In the genomic region with DNA sequence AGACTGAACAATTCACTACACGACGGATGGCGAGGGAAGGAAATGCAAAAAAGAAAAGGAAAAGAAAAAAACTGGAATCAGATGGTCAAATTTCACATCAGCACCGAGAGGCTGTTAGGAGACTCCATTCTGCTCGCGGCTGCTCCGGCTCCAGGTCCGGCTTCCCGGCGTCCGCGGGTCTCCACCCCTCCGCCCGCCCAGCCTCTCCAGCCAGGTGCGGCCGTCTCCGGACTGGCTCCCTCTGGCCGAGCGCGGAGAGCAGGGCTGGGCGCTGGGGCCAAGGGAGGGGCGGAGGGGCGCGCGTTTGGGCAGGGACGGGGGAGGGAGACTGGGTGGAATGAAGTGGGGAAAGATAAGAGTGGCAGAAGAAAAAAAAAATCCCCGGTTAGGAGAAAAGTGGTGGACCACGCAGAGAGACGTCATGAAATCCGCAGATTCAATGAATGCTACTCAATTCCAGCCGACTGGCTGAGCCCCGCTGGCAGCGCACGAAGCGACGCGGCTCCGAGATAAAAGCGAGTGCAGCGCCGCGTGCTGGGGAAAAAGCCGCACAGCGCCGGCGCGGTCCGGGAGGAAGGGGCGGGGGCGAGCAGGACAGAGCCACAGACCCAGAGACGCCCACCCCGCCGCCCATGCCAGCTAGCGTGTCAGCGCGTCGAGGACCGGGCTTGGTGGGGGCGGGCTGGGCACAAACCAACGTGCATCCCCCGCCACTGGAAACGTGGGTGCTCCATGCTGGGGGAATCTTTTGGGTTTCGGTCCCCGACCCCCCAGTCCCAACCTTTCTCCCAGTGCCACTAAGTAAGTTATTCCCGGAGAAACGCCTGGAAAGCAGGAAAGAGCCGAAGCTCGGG, we compare ENCODE assay signal across 8 cellular contexts. TPM values are rescaled to one million over a fixed set of nuclear protein-coding genes. Genes with fewer than 3 reads are reported as not detected.
DNase-seq lines count a peak whose midpoint lies in the region; ATAC-seq, FAIRE-seq and TF ChIP-seq lines count a peak whose summit lies in the region.

A gene with protein sequence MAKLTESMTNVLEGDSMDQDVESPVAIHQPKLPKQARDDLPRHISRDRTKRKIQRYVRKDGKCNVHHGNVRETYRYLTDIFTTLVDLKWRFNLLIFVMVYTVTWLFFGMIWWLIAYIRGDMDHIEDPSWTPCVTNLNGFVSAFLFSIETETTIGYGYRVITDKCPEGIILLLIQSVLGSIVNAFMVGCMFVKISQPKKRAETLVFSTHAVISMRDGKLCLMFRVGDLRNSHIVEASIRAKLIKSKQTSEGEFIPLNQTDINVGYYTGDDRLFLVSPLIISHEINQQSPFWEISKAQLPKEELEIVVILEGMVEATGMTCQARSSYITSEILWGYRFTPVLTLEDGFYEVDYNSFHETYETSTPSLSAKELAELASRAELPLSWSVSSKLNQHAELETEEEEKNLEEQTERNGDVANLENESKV (minus strand): TSS at position 517 of the 854 bp plus-strand sequence. CDS start 75,775 bp downstream, outside the sequence.

- no peaks in the 10 kb centered on the region for H3K9me3 ChIP-seq in osteoblast (ENCODE audit: low read depth, low read length)

- peak; percentile 26 for FAIRE-seq in HTR-8/SVneo (lab: Jason Lieb, UNC)

- no peaks in the 10 kb centered on the region for H3K79me2 ChIP-seq in osteoblast (ENCODE audit: insufficient read depth, low read length)

- no peak within 1 kb of the TSS for H2AFZ ChIP-seq in osteoblast (ENCODE audit: low read length)

- peaks cover 3% of the 10 kb centered on the region for H3K4me1 ChIP-seq in osteoblast (ENCODE audit: insufficient read depth, low read length)

- H3K4me3 ChIP-seq in fibroblast of villous mesenchyme (ENCODE audit: low read depth, low read length) (peak within 1 kb of the TSS; percentile 41), osteoblast (ENCODE audit: insufficient read depth, low read length) (peak within 1 kb of the TSS; percentile 49)

- H3K4me2 ChIP-seq in osteoblast (ENCODE audit: insufficient read depth, low read length) = peak within 1 kb of the TSS; percentile 59

- no peak within 1 kb of the TSS for H3K27ac ChIP-seq in osteoblast (ENCODE audit: low read depth, low read length)

- peak; percentile 74 for TF ChIP-seq CTCF in fibroblast of villous mesenchyme (IDR thresholded peaks at IDR 0.05; ENCODE audit: insufficient read depth, low read depth, low read length)
- TF ChIP-seq CTCF in osteoblast (IDR thresholded peaks at IDR 0.05; ENCODE audit: extremely low read depth, low read depth, low read length) = peak; percentile 61

- H3K27me3 ChIP-seq in osteoblast (ENCODE audit: insufficient read depth, low read length) = peaks cover 78% of the 10 kb centered on the region

- in situ Hi-C loops in SK-MEL-5 (cut with HindIII; ENCODE audit: low pct_unique_long_range_greater_than_20kb, low sequenced_read_pairs) = no loop called here

- no peaks in the 10 kb centered on the region for H3K36me3 ChIP-seq in osteoblast (ENCODE audit: insufficient read depth, low read length)

- DNase-seq in Ammon's horn (ENCODE audit: low spot score) = peak; percentile 71
- peak; percentile 53 for DNase-seq in HTR-8/SVneo (ENCODE audit: insufficient read length, low spot score)
- peak; percentile 49 for DNase-seq in SK-MEL-5 (ENCODE audit: low read depth, low spot score)
- peak; percentile 39 for DNase-seq in fibroblast of villous mesenchyme (ENCODE audit: low read depth)
- peak; percentile 93 for DNase-seq in osteoblast (ENCODE audit: insufficient read length, low spot score, missing footprints)
- no peak for DNase-seq in T-helper 9 cell

- H4K20me1 ChIP-seq in osteoblast (ENCODE audit: insufficient read depth, low read length) = no peaks in the 10 kb centered on the region

- ATAC-seq in HG02981 (IDR thresholded peaks at IDR 0.05; ENCODE audit: unreplicated experiment) = no peak
- ATAC-seq in HG02884 (IDR thresholded peaks at IDR 0.05; ENCODE audit: unreplicated experiment) = no peak

RNA-seq across cellular contexts. Expression of the gene that starts here (rescaled TPM):
- total RNA-seq in SK-MEL-5 (2014; rRNA removed; shearing (Covaris generic)) = not detected in 2 replicates
- polyA plus RNA-seq in SK-MEL-5 (2015; cell fraction: cytosol; rRNA removed) = not detected in 2 replicates
- polyA plus RNA-seq in SK-MEL-5 (2015; cell fraction: nucleus; rRNA removed) = not detected in 2 replicates
- under 0.01 TPM in 1 of 2 replicates, not detected in the other for total RNA-seq in fibroblast of villous mesenchyme
- under 0.01 and 0.36 TPM in 2 replicates for total RNA-seq in osteoblast

Comparison
In these comparisons a context has a peak if more than half of its experiments do, and no peak if none do; other contexts are left out.
1. Peak in DNase-seq in SK-MEL-5; RNA of the gene not detected or under 1 TPM.
2. Peak in DNase-seq and H3K4me3 ChIP-seq in fibroblast of villous mesenchyme; RNA of the gene not detected or under 1 TPM.
3. Peak in DNase-seq, H3K4me3 ChIP-seq and H3K4me2 ChIP-seq in osteoblast; RNA of the gene not detected or under 1 TPM.